Comparison of ENCODE assay signal across 27 cellular contexts in genomic region chr10:2866569-2866968, GRCh38.
"Had no signal": no experiment of that assay in that cellular context is flagged by ENCODE, and none has a peak within 500 bp of the region (broad histone marks: within the 10 kb centered on the region; RNA-seq: fewer than 3 reads in every experiment).

No MANE protein-coding gene starts in this region.

- H3K4me3 ChIP-seq: adrenal gland, body of pancreas, breast epithelium, SK-N-MC had no signal

- H3K4me1 Mint-ChIP-seq: activated B cell treated with CpG ODN at 0.5 μM for 24 hours had no signal

- H3K36me3 Mint-ChIP-seq: activated CD4-positive, alpha-beta memory T cell treated with anti-CD3 and anti-CD28 coated beads for 36 hours; activated naive CD4-positive, alpha-beta T cell treated with anti-CD3 and anti-CD28 coated beads, Interleukin-2, amount 50 U/mL, for 72 hours had no signal

- H3K9me3 ChIP-seq: adrenal gland, body of pancreas, breast epithelium had no signal

- H3K27ac Mint-ChIP-seq: activated B cell treated with CpG ODN at 0.5 μM for 24 hours; activated CD4-positive, alpha-beta memory T cell treated with anti-CD3 and anti-CD28 coated beads for 36 hours; activated naive CD4-positive, alpha-beta T cell treated with anti-CD3 and anti-CD28 coated beads for 36 hours; activated naive CD4-positive, alpha-beta T cell treated with anti-CD3 and anti-CD28 coated beads, Interleukin-2, amount 50 U/mL, for 72 hours; activated T-helper 1 cell treated with anti-CD3 and anti-CD28 coated beads, Interleukin-12 subunit alpha, Interleukin-12 subunit beta, Interleukin-2, Interleukin-4 antibody, amounts not matched to agents 30 ng/mL and 10 ng/mL and 1 ng/mL, durations not matched to agents 14 hours and 24 hours and 36 hours; T-helper 1 cell treated with Interleukin-12 subunit alpha and Interleukin-12 subunit beta and Interleukin-4 antibody, amounts not matched to agents 30 μg/mL and 1 μg/mL, for 36 hours; T-helper 2 cell treated with Interferon-gamma antibody and Interleukin-4, amounts not matched to agents 5 μg/mL and 100 μg/mL, for 36 hours had no signal

- H3K36me3 ChIP-seq: adrenal gland, breast epithelium had no signal

- H3K4me1 ChIP-seq: adrenal gland, body of pancreas, breast epithelium had no signal

- ATAC-seq: activated naive CD4-positive, alpha-beta T cell treated with anti-CD3 and anti-CD28 coated beads, Interleukin-2, amount 50 U/mL, for 72 hours; activated T-cell treated with anti-CD3 and anti-CD28 coated beads, Interleukin-2, amount 50 U/mL, for 4 hours; body of pancreas; PC-3 had no signal

- H3K9me3 Mint-ChIP-seq: activated B cell treated with CpG ODN at 0.5 μM for 24 hours; activated CD4-positive, alpha-beta memory T cell treated with anti-CD3 and anti-CD28 coated beads for 36 hours; activated naive CD4-positive, alpha-beta T cell treated with anti-CD3 and anti-CD28 coated beads for 36 hours; activated T-cell treated with anti-CD3 and anti-CD28 coated beads, Interleukin-2, amount 50 U/mL, for 4 hours; activated T-helper 1 cell treated with anti-CD3 and anti-CD28 coated beads, Interleukin-12 subunit alpha, Interleukin-12 subunit beta, Interleukin-2, Interleukin-4 antibody, amounts not matched to agents 30 ng/mL and 10 ng/mL and 1 ng/mL, durations not matched to agents 14 hours and 24 hours and 36 hours; T-helper 1 cell treated with Interleukin-12 subunit alpha and Interleukin-12 subunit beta and Interleukin-4 antibody, amounts not matched to agents 30 μg/mL and 1 μg/mL, for 36 hours; T-helper 2 cell treated with Interferon-gamma antibody and Interleukin-4, amounts not matched to agents 5 μg/mL and 100 μg/mL, for 36 hours had no signal

- H3K27me3 ChIP-seq: body of pancreas had no signal

- H3K27ac ChIP-seq: adrenal gland, body of pancreas, breast epithelium, RWPE1, SK-N-MC had no signal

- H3K4me3 Mint-ChIP-seq: activated B cell treated with CpG ODN at 0.5 μM for 24 hours; activated CD4-positive, alpha-beta memory T cell treated with anti-CD3 and anti-CD28 coated beads for 36 hours; activated naive CD4-positive, alpha-beta T cell treated with anti-CD3 and anti-CD28 coated beads for 36 hours; activated T-cell treated with anti-CD3 and anti-CD28 coated beads, Interleukin-2, amount 50 U/mL, for 4 hours; activated T-helper 1 cell treated with anti-CD3 and anti-CD28 coated beads, Interleukin-12 subunit alpha, Interleukin-12 subunit beta, Interleukin-2, Interleukin-4 antibody, amounts not matched to agents 30 ng/mL and 10 ng/mL and 1 ng/mL, durations not matched to agents 14 hours and 24 hours and 36 hours; T-helper 1 cell treated with Interleukin-12 subunit alpha and Interleukin-12 subunit beta and Interleukin-4 antibody, amounts not matched to agents 30 μg/mL and 1 μg/mL, for 36 hours; T-helper 2 cell treated with Interferon-gamma antibody and Interleukin-4, amounts not matched to agents 5 μg/mL and 100 μg/mL, for 36 hours had no signal

- DNase-seq: activated B cell treated with CpG ODN at 0.5 μM for 24 hours; activated CD4-positive, alpha-beta memory T cell treated with anti-CD3 and anti-CD28 coated beads for 36 hours; activated CD4-positive, alpha-beta T cell treated with anti-CD3 and anti-CD28 coated beads for 4 hours; activated CD4-positive, alpha-beta T cell treated with anti-CD3 and anti-CD28 coated beads, Interleukin-2, amount 50 U/mL, for 1 hour; activated CD4-positive, CD25-positive, alpha-beta regulatory T cell treated with anti-CD3 and anti-CD28 coated beads, Interleukin-2, amount 50 U/mL, for 72 hours; activated CD8-positive, alpha-beta memory T cell treated with anti-CD3 and anti-CD28 coated beads, Interleukin-2, amount 50 U/mL, for 4 hours; activated gamma-delta T cell treated with Interleukin-2 at 50 U/mL for 16 hours; activated naive CD4-positive, alpha-beta T cell treated with anti-CD3 and anti-CD28 coated beads for 36 hours; activated T-cell treated with anti-CD3 and anti-CD28 coated beads for 4 hours; activated T-cell treated with anti-CD3 and anti-CD28 coated beads, Interleukin-2, amount 50 U/mL, for 4 hours; adrenal gland; body of pancreas; NCI-H1105; NCI-H1417 treated with DMSO at 0.1 percent for 48 hours; NCI-H1694; NCI-H2029; NCI-H345; NCI-H524 treated with DMSO at 0.1 percent for 48 hours; PC-3; Right ventricle myocardium superior had no signal
